ENCODE assay signal across 15 cellular contexts in the genomic region with DNA sequence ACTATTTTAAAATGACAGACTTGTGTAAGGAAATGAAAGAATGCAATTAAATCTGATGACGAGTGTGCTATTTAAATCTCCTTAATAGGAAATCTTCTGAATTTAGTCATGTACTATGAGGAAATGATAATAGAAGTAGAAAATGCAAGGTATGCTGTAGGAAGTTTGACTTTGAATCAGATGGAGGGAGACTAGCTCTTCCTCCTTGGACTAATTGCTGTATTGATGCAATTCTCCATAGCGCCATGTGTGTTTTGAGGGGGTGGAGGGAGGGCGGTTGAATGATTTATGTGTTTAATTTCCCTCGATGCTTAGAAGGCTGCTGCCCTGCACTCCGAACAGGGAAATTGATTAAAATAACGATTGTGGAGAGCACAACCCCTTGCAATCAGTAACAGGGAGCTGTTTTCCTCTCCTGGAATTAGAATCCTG.
A peak's percentile ranks its signal among the peaks of the same experiment; 100 is the strongest.
DNase-seq lines count a peak whose midpoint lies in the region; ATAC-seq and TF ChIP-seq lines count a peak whose summit lies in the region.
"Had no signal": no experiment of that assay in that cellular context is flagged by ENCODE, and none has a peak within 500 bp of the region (broad histone marks: within the 10 kb centered on the region; RNA-seq: fewer than 3 reads in every experiment).

No MANE protein-coding gene starts in this region.

- peaks cover 13% of the 10 kb centered on the region for H3K4me1 Mint-ChIP-seq in osteocyte (ENCODE audit: unreplicated experiment)
- H3K4me1 Mint-ChIP-seq: naive thymus-derived CD4-positive, alpha-beta T cell; T-cell had no signal

- no peak for ATAC-seq in HG02642 (IDR thresholded peaks at IDR 0.05; ENCODE audit: poor library complexity, unreplicated experiment)
- ATAC-seq: activated CD8-positive, alpha-beta T cell treated with anti-CD3 and anti-CD28 coated beads for 36 hours; naive thymus-derived CD4-positive, alpha-beta T cell; T-cell had no signal

- DNase-seq in ELR (ENCODE audit: low read depth) (peak; percentile 91), epithelial cell of proximal tubule (ENCODE audit: low read depth) (peak; percentile 59), osteocyte (ENCODE audit: extremely low spot score, unreplicated experiment) (no peak), NCI-H187 (lab: John Stamatoyannopoulos, UW) (no peak), medulla oblongata (ENCODE audit: extremely low spot score) (no peak)
- DNase-seq in effector CD4-positive, alpha-beta T cell: no peak
- DNase-seq: activated CD8-positive, alpha-beta T cell treated with anti-CD3 and anti-CD28 coated beads for 36 hours; naive thymus-derived CD4-positive, alpha-beta T cell; NCI-H1092 treated with DMSO at 0.1 percent for 48 hours; spleen; stimulated activated CD8-positive, alpha-beta memory T cell treated with anti-CD3 and anti-CD28 coated beads, Interleukin-4, amount 100 ng/mL, for 48 hours; T-cell had no signal

- no peaks in the 10 kb centered on the region for H3K36me3 Mint-ChIP-seq in osteocyte (ENCODE audit: unreplicated experiment)
- H3K36me3 Mint-ChIP-seq: T-cell had no signal

- H3K4me3 Mint-ChIP-seq in osteocyte (ENCODE audit: unreplicated experiment): no peak overlapping the region
- H3K4me3 Mint-ChIP-seq: activated CD8-positive, alpha-beta T cell treated with anti-CD3 and anti-CD28 coated beads for 36 hours; activated naive CD8-positive, alpha-beta T cell; naive thymus-derived CD4-positive, alpha-beta T cell; T-cell had no signal

- TF ChIP-seq CTCF in epithelial cell of proximal tubule (conservative IDR thresholded peaks at IDR 0.05; ENCODE audit: low read depth, low read length): no peak
- no peak for TF ChIP-seq CTCF in osteocyte (IDR thresholded peaks at IDR 0.05)

- peak overlapping the region; percentile 6 for H3K27ac Mint-ChIP-seq in osteocyte (ENCODE audit: unreplicated experiment)
- H3K27ac Mint-ChIP-seq: activated CD8-positive, alpha-beta T cell treated with anti-CD3 and anti-CD28 coated beads for 36 hours; activated naive CD8-positive, alpha-beta T cell; naive thymus-derived CD4-positive, alpha-beta T cell; T-cell had no signal

- peaks cover 4% of the 10 kb centered on the region for H3K9me3 Mint-ChIP-seq in osteocyte (ENCODE audit: unreplicated experiment)
- H3K9me3 Mint-ChIP-seq: activated CD8-positive, alpha-beta T cell treated with anti-CD3 and anti-CD28 coated beads for 36 hours had no signal

- no peak overlapping the region for H3K4me3 ChIP-seq in epithelial cell of proximal tubule (ENCODE audit: low read depth, low read length)
- H3K4me3 ChIP-seq: spleen had no signal

- no peaks in the 10 kb centered on the region for H3K27me3 Mint-ChIP-seq in osteocyte (ENCODE audit: unreplicated experiment)

TF ChIP-seq in PFSK-1, 5 proteins besides CTCF, POLR2A, EP300 and RAD21:
- TF ChIP-seq, protein P1, sequence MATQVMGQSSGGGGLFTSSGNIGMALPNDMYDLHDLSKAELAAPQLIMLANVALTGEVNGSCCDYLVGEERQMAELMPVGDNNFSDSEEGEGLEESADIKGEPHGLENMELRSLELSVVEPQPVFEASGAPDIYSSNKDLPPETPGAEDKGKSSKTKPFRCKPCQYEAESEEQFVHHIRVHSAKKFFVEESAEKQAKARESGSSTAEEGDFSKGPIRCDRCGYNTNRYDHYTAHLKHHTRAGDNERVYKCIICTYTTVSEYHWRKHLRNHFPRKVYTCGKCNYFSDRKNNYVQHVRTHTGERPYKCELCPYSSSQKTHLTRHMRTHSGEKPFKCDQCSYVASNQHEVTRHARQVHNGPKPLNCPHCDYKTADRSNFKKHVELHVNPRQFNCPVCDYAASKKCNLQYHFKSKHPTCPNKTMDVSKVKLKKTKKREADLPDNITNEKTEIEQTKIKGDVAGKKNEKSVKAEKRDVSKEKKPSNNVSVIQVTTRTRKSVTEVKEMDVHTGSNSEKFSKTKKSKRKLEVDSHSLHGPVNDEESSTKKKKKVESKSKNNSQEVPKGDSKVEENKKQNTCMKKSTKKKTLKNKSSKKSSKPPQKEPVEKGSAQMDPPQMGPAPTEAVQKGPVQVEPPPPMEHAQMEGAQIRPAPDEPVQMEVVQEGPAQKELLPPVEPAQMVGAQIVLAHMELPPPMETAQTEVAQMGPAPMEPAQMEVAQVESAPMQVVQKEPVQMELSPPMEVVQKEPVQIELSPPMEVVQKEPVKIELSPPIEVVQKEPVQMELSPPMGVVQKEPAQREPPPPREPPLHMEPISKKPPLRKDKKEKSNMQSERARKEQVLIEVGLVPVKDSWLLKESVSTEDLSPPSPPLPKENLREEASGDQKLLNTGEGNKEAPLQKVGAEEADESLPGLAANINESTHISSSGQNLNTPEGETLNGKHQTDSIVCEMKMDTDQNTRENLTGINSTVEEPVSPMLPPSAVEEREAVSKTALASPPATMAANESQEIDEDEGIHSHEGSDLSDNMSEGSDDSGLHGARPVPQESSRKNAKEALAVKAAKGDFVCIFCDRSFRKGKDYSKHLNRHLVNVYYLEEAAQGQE (IDR thresholded peaks at IDR 0.05; ENCODE audit: insufficient read depth in 1 of 2, low read depth in 2 of 2, low read length in 2 of 2): peak in 1 of 2 experiments; percentile 70; a peak in 1 of 4 replicates
- TF ChIP-seq FOXP2 (optimal IDR thresholded peaks at IDR 0.05; ENCODE audit: borderline replicate concordance, extremely low read depth, extremely low read length, insufficient read depth) (no peak), POLR2AphosphoS5 (IDR thresholded peaks at IDR 0.05; ENCODE audit: low read depth, low read length) (no peak), SIN3A (IDR thresholded peaks at IDR 0.05; ENCODE audit: borderline replicate concordance, insufficient read depth, low read length) (peak; percentile 61; the same call in 1 of the 2 replicates), TAF1 (IDR thresholded peaks at IDR 0.05; ENCODE audit: borderline replicate concordance, insufficient read depth, low read length) (no peak)

Comparison
In these comparisons a context has a peak if more than half of its experiments do, and no peak if none do; other contexts are left out.
1. DNase-seq: peak in ELR (single experiment) and epithelial cell of proximal tubule (single experiment); none in osteocyte (single experiment), NCI-H187 (0 of 2), medulla oblongata (single experiment) and effector CD4-positive, alpha-beta T cell (single experiment).